In genomic region chr12:133181238-133181959, GRCh38 we compare ENCODE assay signal across 8 cellular contexts. TPM values are rescaled to one million over a fixed set of nuclear protein-coding genes. Genes with fewer than 3 reads are reported as not detected.
DNase-seq lines count a peak whose midpoint lies in the region; ATAC-seq and TF ChIP-seq lines count a peak whose summit lies in the region.

Gene ZNF268 (plus strand): TSS chr12:133181495. CDS start chr12:133181998, 503 bp downstream.

- 1% methylated on average over 40 of the region's 40 CpGs for WGBS in lung, 2 donors

- H3K27me3 Mint-ChIP-seq in CD4-positive, alpha-beta memory T cell = no peaks in the 10 kb centered on the region
- H3K27me3 Mint-ChIP-seq in activated CD8-positive, alpha-beta T cell treated with anti-CD3 and anti-CD28 coated beads, Interleukin-2, amount 10 ng/mL, durations not matched to agents 7 days and 5 days (ENCODE audit: low read depth) = no peaks in the 10 kb centered on the region

- no peaks in the 10 kb centered on the region for H3K27me3 ChIP-seq in CD4-positive, alpha-beta memory T cell (ENCODE audit: insufficient read depth, low read length)
- H3K27me3 ChIP-seq in lung (ENCODE audit: control insufficient read depth, insufficient read depth) = no peaks in the 10 kb centered on the region

- peak within 1 kb of the TSS; percentile 89 to 97 (median 94) for H3K4me3 Mint-ChIP-seq in CD4-positive, alpha-beta memory T cell
- H3K4me3 Mint-ChIP-seq in activated CD8-positive, alpha-beta T cell treated with anti-CD3 and anti-CD28 coated beads, Interleukin-2, amount 10 ng/mL, durations not matched to agents 7 days and 5 days = peak within 1 kb of the TSS; percentile 92

- ATAC-seq in GM19397 (IDR thresholded peaks at IDR 0.05; ENCODE audit: unreplicated experiment) (peak; percentile 93), HG03571 (IDR thresholded peaks at IDR 0.05; ENCODE audit: unreplicated experiment) (peak; percentile 81), lung (ENCODE audit: insufficient read depth, low FRiP score) (peak; percentile 95)
- peak; percentile 92 for ATAC-seq in activated CD8-positive, alpha-beta T cell treated with anti-CD3 and anti-CD28 coated beads, Interleukin-2, amount 10 ng/mL, durations not matched to agents 7 days and 5 days

- intact Hi-C loops in CD4-positive, alpha-beta memory T cell (cut with micrococcal nuclease) = loop anchor here (1.0 kb wide), 6 partner anchors 51 to 294 kb away; partner anchors contain the start of genes CHFR, ZNF10, ZNF140 and ZNF26

- peak; percentile 51 for TF ChIP-seq CTCF in lung (IDR thresholded peaks at IDR 0.05; ENCODE audit: control extremely low read depth, extremely low read depth)

- peaks cover 0 to 25% of the 10 kb centered on the region in 2 donors for H3K9me3 ChIP-seq in CD4-positive, alpha-beta memory T cell (ENCODE audit: control insufficient read depth in 1 of 2, low read length in 2 of 2)
- peaks cover 0 to 30% of the 10 kb centered on the region in 2 donors for H3K9me3 ChIP-seq in lung (ENCODE audit: control insufficient read depth in 2 of 2, insufficient read depth in 1 of 2, low read length in 1 of 2)

- H3K27ac ChIP-seq in CD4-positive, alpha-beta memory T cell (ENCODE audit: low read depth, low read length) = peak within 1 kb of the TSS; percentile 73
- H3K27ac ChIP-seq in lung (ENCODE audit: low read depth in 1 of 2, low read length in 1 of 2) = peak within 1 kb of the TSS; percentile 65 to 84

- POLR2A ChIA-PET in CD4-positive, alpha-beta memory T cell (lab: Charles Lee; ENCODE audit: partially characterized antibody) = interaction anchor here (0.6 to 3.0 kb wide), 8 partner anchors 11 to 272 kb away, joined by 3 to 43 read pairs (median 4); partner anchors contain the start of genes ZNF10, ZNF140, ZNF26 and ZNF84
- POLR2A ChIA-PET in activated CD8-positive, alpha-beta T cell treated with anti-CD3 and anti-CD28 coated beads, Interleukin-2, amount 10 ng/mL, durations not matched to agents 7 days and 5 days (lab: Charles Lee) = interaction anchor here (0.7 to 2.0 kb wide), 6 partner anchors 9 to 225 kb away, joined by 3 to 6 read pairs (median 4); partner anchors contain the start of genes ZNF10, ZNF26, ZNF605 and ZNF891

- CTCF ChIA-PET in CD4-positive, alpha-beta memory T cell (lab: Charles Lee; ENCODE audit: partially characterized antibody) = interaction anchor here (0.7 to 2.3 kb wide), 11 partner anchors 10 to 413 kb away, joined by 3 to 20 read pairs (median 4); partner anchors contain the start of genes ZNF10, ZNF140 and ZNF26
- CTCF ChIA-PET in activated CD8-positive, alpha-beta T cell treated with anti-CD3 and anti-CD28 coated beads, Interleukin-2, amount 10 ng/mL, durations not matched to agents 7 days and 5 days (lab: Charles Lee) = interaction anchor here (0.7 to 1.7 kb wide), 7 partner anchors 24 to 194 kb away, joined by 3 to 6 read pairs (median 4); no protein-coding TSS in a partner anchor

- peak within 1 kb of the TSS; percentile 91 to 98 (median 96) for H3K27ac Mint-ChIP-seq in CD4-positive, alpha-beta memory T cell
- H3K27ac Mint-ChIP-seq in activated CD8-positive, alpha-beta T cell treated with anti-CD3 and anti-CD28 coated beads, Interleukin-2, amount 10 ng/mL, durations not matched to agents 7 days and 5 days = peak within 1 kb of the TSS; percentile 93

- peaks cover 19 to 34% (median 23%) of the 10 kb centered on the region in 4 donors for H3K4me1 Mint-ChIP-seq in CD4-positive, alpha-beta memory T cell
- H3K4me1 Mint-ChIP-seq in activated CD8-positive, alpha-beta T cell treated with anti-CD3 and anti-CD28 coated beads, Interleukin-2, amount 10 ng/mL, durations not matched to agents 7 days and 5 days (ENCODE audit: low read depth) = peaks cover 15% of the 10 kb centered on the region

- H3K4me1 ChIP-seq in CD4-positive, alpha-beta memory T cell (ENCODE audit: insufficient read depth, low read length) = peaks cover 10% of the 10 kb centered on the region
- peaks cover 0 to 8% of the 10 kb centered on the region in 2 donors for H3K4me1 ChIP-seq in lung (ENCODE audit: control insufficient read depth in 2 of 2, insufficient read depth in 2 of 2, low read length in 2 of 2)

- H3K4me3 ChIP-seq in CD4-positive, alpha-beta memory T cell (ENCODE audit: low read length in 2 of 2) = peak within 1 kb of the TSS; percentile 96 to 100
- peak within 1 kb of the TSS; percentile 77 for H3K4me3 ChIP-seq in lung

- peaks cover 10 to 87% (median 52%) of the 10 kb centered on the region in 8 donors for H3K9me3 Mint-ChIP-seq in CD4-positive, alpha-beta memory T cell
- peaks cover 25% of the 10 kb centered on the region for H3K9me3 Mint-ChIP-seq in activated CD8-positive, alpha-beta T cell treated with anti-CD3 and anti-CD28 coated beads, Interleukin-2, amount 10 ng/mL, durations not matched to agents 7 days and 5 days (ENCODE audit: insufficient read depth)

- peaks cover 24% of the 10 kb centered on the region for H3K36me3 ChIP-seq in CD4-positive, alpha-beta memory T cell (ENCODE audit: insufficient read depth, low read length)
- peaks cover 12 to 26% of the 10 kb centered on the region in 2 donors for H3K36me3 ChIP-seq in lung (ENCODE audit: control insufficient read depth in 2 of 2, insufficient read depth in 2 of 2, low read length in 2 of 2)

- peaks cover 57 to 65% of the 10 kb centered on the region in 2 donors for H3K36me3 Mint-ChIP-seq in CD4-positive, alpha-beta memory T cell
- H3K36me3 Mint-ChIP-seq in activated CD8-positive, alpha-beta T cell treated with anti-CD3 and anti-CD28 coated beads, Interleukin-2, amount 10 ng/mL, durations not matched to agents 7 days and 5 days (ENCODE audit: low read depth) = peaks cover 66% of the 10 kb centered on the region

- DNase-seq in CD4-positive, alpha-beta memory T cell = peak; percentile 84 to 89 (median 85)
- DNase-seq in NCI-H82 (lab: John Stamatoyannopoulos, UW) (peak; percentile 97), lung (ENCODE audit: low spot score) (peak; percentile 93)
- DNase-seq in activated CD8-positive, alpha-beta T cell treated with anti-CD3 and anti-CD28 coated beads, Interleukin-2, amount 10 ng/mL, durations not matched to agents 7 days and 5 days = peak; percentile 95
- peak; percentile 81 for DNase-seq in effector CD4-positive, alpha-beta T cell
- peak; percentile 76 to 80 (median 78) for DNase-seq in stimulated activated CD4-positive, alpha-beta T cell treated with anti-CD3 and anti-CD28 coated beads, TNF-alpha, amount 100 ng/mL, for 4 hours (ENCODE audit: low read depth in 3 of 3)

RNA-seq across cellular contexts. Expression of gene ZNF268, which starts in this region (rescaled TPM):
- 10 to 100 TPM; 34.9 to 39.6 TPM for total RNA-seq in CD4-positive, alpha-beta memory T cell
- polyA plus RNA-seq in CD4-positive, alpha-beta memory T cell = 10 to 100 TPM; 18.5 to 19.6 TPM
- total RNA-seq in activated CD8-positive, alpha-beta T cell treated with anti-CD3 and anti-CD28 coated beads, Interleukin-2, amount 10 ng/mL, durations not matched to agents 7 days and 5 days = 10 to 100 TPM; 18.0 to 19.6 TPM
- total RNA-seq in lung = 10 to 100 TPM; 20.5 to 33.8 TPM
- polyA plus RNA-seq in lung = 1 to 10 TPM; 3.3 to 7.9 TPM

Comparison
In these comparisons a context has a peak if more than half of its experiments do, and no peak if none do; other contexts are left out.
1. Peak in every context shown above with its lines: DNase-seq, ATAC-seq, H3K4me3 ChIP-seq and H3K27ac ChIP-seq.